1 cellular context compared by ENCODE assay signal in the genomic region with DNA sequence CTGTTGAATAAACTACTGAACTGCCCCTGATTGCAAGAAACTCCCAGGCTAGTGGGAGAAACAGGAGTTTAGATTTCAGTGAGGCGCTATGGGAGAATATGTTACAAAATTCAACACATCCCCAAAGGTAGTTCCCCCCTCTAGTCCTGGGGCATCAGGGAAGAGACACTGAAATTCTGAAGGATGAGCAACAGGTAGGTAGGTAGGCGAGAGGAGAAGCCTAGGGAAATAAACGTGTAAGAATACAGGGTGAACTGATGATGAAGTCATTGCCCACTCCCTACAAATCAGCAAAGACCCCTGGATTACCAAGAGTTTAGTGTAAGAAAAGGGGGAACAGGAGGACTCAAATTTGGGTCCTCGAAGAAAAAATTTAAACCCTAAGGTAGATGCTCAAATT.
TF ChIP-seq lines count a peak whose summit lies in the region.

No MANE protein-coding gene starts in this region.

TF ChIP-seq in GM23338, 12 proteins besides CTCF, POLR2A, EP300 and RAD21 (continued from another document):
- TF ChIP-seq, protein P1, sequence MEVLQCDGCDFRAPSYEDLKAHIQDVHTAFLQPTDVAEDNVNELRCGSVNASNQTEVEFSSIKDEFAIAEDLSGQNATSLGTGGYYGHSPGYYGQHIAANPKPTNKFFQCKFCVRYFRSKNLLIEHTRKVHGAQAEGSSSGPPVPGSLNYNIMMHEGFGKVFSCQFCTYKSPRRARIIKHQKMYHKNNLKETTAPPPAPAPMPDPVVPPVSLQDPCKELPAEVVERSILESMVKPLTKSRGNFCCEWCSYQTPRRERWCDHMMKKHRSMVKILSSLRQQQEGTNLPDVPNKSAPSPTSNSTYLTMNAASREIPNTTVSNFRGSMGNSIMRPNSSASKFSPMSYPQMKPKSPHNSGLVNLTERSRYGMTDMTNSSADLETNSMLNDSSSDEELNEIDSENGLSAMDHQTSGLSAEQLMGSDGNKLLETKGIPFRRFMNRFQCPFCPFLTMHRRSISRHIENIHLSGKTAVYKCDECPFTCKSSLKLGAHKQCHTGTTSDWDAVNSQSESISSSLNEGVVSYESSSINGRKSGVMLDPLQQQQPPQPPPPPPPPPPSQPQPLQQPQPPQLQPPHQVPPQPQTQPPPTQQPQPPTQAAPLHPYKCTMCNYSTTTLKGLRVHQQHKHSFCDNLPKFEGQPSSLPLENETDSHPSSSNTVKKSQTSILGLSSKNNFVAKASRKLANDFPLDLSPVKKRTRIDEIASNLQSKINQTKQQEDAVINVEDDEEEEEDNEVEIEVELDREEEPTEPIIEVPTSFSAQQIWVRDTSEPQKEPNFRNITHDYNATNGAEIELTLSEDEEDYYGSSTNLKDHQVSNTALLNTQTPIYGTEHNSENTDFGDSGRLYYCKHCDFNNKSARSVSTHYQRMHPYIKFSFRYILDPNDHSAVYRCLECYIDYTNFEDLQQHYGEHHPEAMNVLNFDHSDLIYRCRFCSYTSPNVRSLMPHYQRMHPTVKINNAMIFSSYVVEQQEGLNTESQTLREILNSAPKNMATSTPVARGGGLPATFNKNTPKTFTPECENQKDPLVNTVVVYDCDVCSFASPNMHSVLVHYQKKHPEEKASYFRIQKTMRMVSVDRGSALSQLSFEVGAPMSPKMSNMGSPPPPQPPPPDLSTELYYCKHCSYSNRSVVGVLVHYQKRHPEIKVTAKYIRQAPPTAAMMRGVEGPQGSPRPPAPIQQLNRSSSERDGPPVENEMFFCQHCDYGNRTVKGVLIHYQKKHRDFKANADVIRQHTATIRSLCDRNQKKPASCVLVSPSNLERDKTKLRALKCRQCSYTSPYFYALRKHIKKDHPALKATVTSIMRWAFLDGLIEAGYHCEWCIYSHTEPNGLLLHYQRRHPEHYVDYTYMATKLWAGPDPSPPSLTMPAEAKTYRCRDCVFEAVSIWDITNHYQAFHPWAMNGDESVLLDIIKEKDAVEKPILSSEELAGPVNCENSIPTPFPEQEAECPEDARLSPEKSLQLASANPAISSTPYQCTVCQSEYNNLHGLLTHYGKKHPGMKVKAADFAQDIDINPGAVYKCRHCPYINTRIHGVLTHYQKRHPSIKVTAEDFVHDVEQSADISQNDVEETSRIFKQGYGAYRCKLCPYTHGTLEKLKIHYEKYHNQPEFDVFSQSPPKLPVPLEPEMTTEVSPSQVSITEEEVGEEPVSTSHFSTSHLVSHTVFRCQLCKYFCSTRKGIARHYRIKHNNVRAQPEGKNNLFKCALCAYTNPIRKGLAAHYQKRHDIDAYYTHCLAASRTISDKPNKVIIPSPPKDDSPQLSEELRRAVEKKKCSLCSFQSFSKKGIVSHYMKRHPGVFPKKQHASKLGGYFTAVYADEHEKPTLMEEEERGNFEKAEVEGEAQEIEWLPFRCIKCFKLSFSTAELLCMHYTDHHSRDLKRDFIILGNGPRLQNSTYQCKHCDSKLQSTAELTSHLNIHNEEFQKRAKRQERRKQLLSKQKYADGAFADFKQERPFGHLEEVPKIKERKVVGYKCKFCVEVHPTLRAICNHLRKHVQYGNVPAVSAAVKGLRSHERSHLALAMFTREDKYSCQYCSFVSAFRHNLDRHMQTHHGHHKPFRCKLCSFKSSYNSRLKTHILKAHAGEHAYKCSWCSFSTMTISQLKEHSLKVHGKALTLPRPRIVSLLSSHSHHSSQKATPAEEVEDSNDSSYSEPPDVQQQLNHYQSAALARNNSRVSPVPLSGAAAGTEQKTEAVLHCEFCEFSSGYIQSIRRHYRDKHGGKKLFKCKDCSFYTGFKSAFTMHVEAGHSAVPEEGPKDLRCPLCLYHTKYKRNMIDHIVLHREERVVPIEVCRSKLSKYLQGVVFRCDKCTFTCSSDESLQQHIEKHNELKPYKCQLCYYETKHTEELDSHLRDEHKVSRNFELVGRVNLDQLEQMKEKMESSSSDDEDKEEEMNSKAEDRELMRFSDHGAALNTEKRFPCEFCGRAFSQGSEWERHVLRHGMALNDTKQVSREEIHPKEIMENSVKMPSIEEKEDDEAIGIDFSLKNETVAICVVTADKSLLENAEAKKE (CRISPR knock-in tag; IDR thresholded peaks at IDR 0.05) = no peak
